In the genomic region with DNA sequence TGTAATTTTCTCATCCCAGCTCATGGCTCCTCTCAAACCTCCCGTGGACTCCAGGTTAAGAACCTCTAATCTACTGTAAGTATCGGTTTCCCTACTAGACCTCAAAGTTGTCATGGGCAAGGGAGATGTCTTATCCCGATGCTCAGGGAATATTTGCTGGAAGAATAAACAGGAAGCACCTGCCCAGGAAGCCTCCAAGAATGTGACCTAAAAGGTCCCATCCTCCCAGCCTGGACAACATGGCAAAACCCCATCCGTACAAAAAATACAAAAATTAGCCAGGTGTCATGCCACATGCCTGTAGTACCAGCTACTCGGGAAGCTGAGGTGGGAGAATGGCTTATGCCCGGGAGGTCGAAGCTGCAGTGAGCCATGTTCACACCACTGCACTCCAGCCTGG, we compare ENCODE assay signal across 20 cellular contexts.
DNase-seq lines count a peak whose midpoint lies in the region; ATAC-seq, FAIRE-seq and TF ChIP-seq lines count a peak whose summit lies in the region.
"Had no signal": no experiment of that assay in that cellular context is flagged by ENCODE, and none has a peak within 500 bp of the region (broad histone marks: within the 10 kb centered on the region; RNA-seq: fewer than 3 reads in every experiment).

No MANE protein-coding gene starts in this region.

- H3K4me3 Mint-ChIP-seq in CD8-positive, alpha-beta T cell = no peak overlapping the region
- H3K4me3 Mint-ChIP-seq: brain; dendritic cell treated with granulocyte-macrophage colony-stimulating factor and Interleukin-4, amounts not matched to agents 40 ng/mL and 50 ng/mL, for 4 days had no signal

- H3K79me2 ChIP-seq in endothelial cell of umbilical vein (ENCODE audit: control insufficient read depth, insufficient read depth, low read length) = peaks cover 69% of the 10 kb centered on the region

- no peak for DNase-seq in CD8-positive, alpha-beta T cell
- DNase-seq in RWPE1 (ENCODE audit: low spot score) (no peak), endothelial cell of umbilical vein (ENCODE audit: low read depth, low spot score) (peak; percentile 86), spleen (no peak), HTR-8/SVneo (ENCODE audit: insufficient read length, low spot score) (no peak), hippocampal formation (lab: John Stamatoyannopoulos, UW) (no peak), 8988T (no peak)
- DNase-seq: activated CD4-positive, alpha-beta T cell treated with anti-CD3 and anti-CD28 coated beads for 48 hours; activated CD8-positive, alpha-beta memory T cell treated with anti-CD3 and anti-CD28 coated beads, Interleukin-2, amount 50 U/mL, for 4 hours; activated naive CD4-positive, alpha-beta T cell treated with Interleukin-2 at 50 U/mL for 16 hours; AML-193; EL; foreskin keratinocyte; Kasumi-1; kidney; NCI-H1092; NCI-H524; SW 1271 had no signal

- H3K9me3 ChIP-seq in CD8-positive, alpha-beta T cell (ENCODE audit: low read length) = no peaks in the 10 kb centered on the region
- H3K9me3 ChIP-seq in endothelial cell of umbilical vein (replicated peaks; ENCODE audit: control insufficient read depth, insufficient read depth, low read length) (no peaks in the 10 kb centered on the region), spleen (no peaks in the 10 kb centered on the region)

- no peaks in the 10 kb centered on the region for H3K4me1 ChIP-seq in CD8-positive, alpha-beta T cell (ENCODE audit: insufficient read depth, low read length)
- peaks cover 25% of the 10 kb centered on the region for H3K4me1 ChIP-seq in endothelial cell of umbilical vein (ENCODE audit: control insufficient read depth, extremely low read depth, insufficient read depth, low read length)
- H3K4me1 ChIP-seq in spleen = peaks cover 0 to 61% (median 14%) of the 10 kb centered on the region in 6 donors
- H3K4me1 ChIP-seq: foreskin keratinocyte had no signal

- H2AFZ ChIP-seq in endothelial cell of umbilical vein (ENCODE audit: low read depth, low read length) = no peak overlapping the region

- peaks cover 3% of the 10 kb centered on the region for H3K4me1 Mint-ChIP-seq in CD8-positive, alpha-beta T cell (ENCODE audit: low read depth)
- H3K4me1 Mint-ChIP-seq: brain had no signal

- no peak overlapping the region for H3K27ac ChIP-seq in CD8-positive, alpha-beta T cell (ENCODE audit: low read depth, low read length)
- H3K27ac ChIP-seq in RWPE1 (peak overlapping the region; percentile 100), endothelial cell of umbilical vein (ENCODE audit: insufficient read depth, low read depth, low read length) (peak overlapping the region; percentile 65), spleen (peak overlapping the region in 5 of 8 donors; percentile 46 to 97 (median 60))
- H3K27ac ChIP-seq: foreskin keratinocyte had no signal

- TF ChIP-seq POLR2A in endothelial cell of umbilical vein (IDR thresholded peaks at IDR 0.05; ENCODE audit: low read depth, low read length) = no peak
- no peak for TF ChIP-seq POLR2A in spleen (IDR thresholded peaks at IDR 0.05)

- peak overlapping the region; percentile 3 for H3K27ac Mint-ChIP-seq in CD8-positive, alpha-beta T cell
- H3K27ac Mint-ChIP-seq: brain; dendritic cell treated with granulocyte-macrophage colony-stimulating factor and Interleukin-4, amounts not matched to agents 40 ng/mL and 50 ng/mL, for 4 days had no signal

- 69 to 80% (median 76%) methylated on average over 7 of the region's 7 CpGs for WGBS in spleen, 5 donors

- TF ChIP-seq CTCF in CD8-positive, alpha-beta T cell (IDR thresholded peaks at IDR 0.05) = no peak
- no peak for TF ChIP-seq CTCF in RWPE1 (conservative IDR thresholded peaks at IDR 0.05; ENCODE audit: low read depth)
- TF ChIP-seq CTCF in endothelial cell of umbilical vein (IDR thresholded peaks at IDR 0.05; ENCODE audit: extremely low read depth in 1 of 2, insufficient read depth in 1 of 2, low read depth in 1 of 2, low read length in 2 of 2) = no peak
- TF ChIP-seq CTCF in spleen (IDR thresholded peaks at IDR 0.05 in 8 of 11, conservative IDR thresholded peaks at IDR 0.05 in 3 of 11) = no peak

- no peaks in the 10 kb centered on the region for H3K9me1 ChIP-seq in endothelial cell of umbilical vein (replicated peaks; ENCODE audit: control insufficient read depth, extremely low read depth, insufficient read depth, low read length)

- H3K27me3 Mint-ChIP-seq in CD8-positive, alpha-beta T cell (ENCODE audit: low read depth) = no peaks in the 10 kb centered on the region
- H3K27me3 Mint-ChIP-seq: brain; dendritic cell treated with granulocyte-macrophage colony-stimulating factor and Interleukin-4, amounts not matched to agents 40 ng/mL and 50 ng/mL, for 4 days had no signal

- H3K36me3 ChIP-seq in CD8-positive, alpha-beta T cell (ENCODE audit: insufficient read depth, low read length) = peaks cover 85% of the 10 kb centered on the region
- H3K36me3 ChIP-seq in endothelial cell of umbilical vein (ENCODE audit: control insufficient read depth in 2 of 2, extremely low read depth in 1 of 2, insufficient read depth in 2 of 2, low read length in 2 of 2) (peaks cover 64 to 65% of the 10 kb centered on the region in 2 experiments), spleen (peaks cover 23 to 100% (median 96%) of the 10 kb centered on the region in 6 donors)

- H3K36me3 Mint-ChIP-seq in CD8-positive, alpha-beta T cell = peaks cover 88% of the 10 kb centered on the region

- ATAC-seq in CD8-positive, alpha-beta T cell = no peak
- ATAC-seq: foreskin keratinocyte had no signal

- FAIRE-seq in endothelial cell of umbilical vein (lab: Jason Lieb, UNC) = peak; percentile 62
- FAIRE-seq in HTR-8/SVneo (lab: Jason Lieb, UNC) = no peak
- FAIRE-seq: kidney had no signal

- H3K9me3 Mint-ChIP-seq in CD8-positive, alpha-beta T cell = no peaks in the 10 kb centered on the region
- H3K9me3 Mint-ChIP-seq: brain; dendritic cell treated with granulocyte-macrophage colony-stimulating factor and Interleukin-4, amounts not matched to agents 40 ng/mL and 50 ng/mL, for 4 days had no signal

- POLR2A ChIA-PET in CD8-positive, alpha-beta T cell (lab: Charles Lee) = interaction anchor here (0.6 kb wide), 1 partner anchor 18 kb away, joined by 3 read pairs; no protein-coding TSS in a partner anchor
- POLR2A ChIA-PET in RWPE1 (lab: Yijun Ruan, JAX; ENCODE audit: low non-redundant PET) (interaction anchor here (0.6 kb wide), 1 partner anchor 70 kb away, joined by 4 read pairs; no protein-coding TSS in a partner anchor), endothelial cell of umbilical vein (lab: Charles Lee) (interaction anchor here (1.2 to 1.6 kb wide), 2 partner anchors 13 to 155 kb away, joined by 3 to 4 read pairs; no protein-coding TSS in a partner anchor)

- peaks cover under 1% of the 10 kb centered on the region for H4K20me1 ChIP-seq in endothelial cell of umbilical vein (replicated peaks; ENCODE audit: control insufficient read depth, extremely low read depth, insufficient read depth, low read length)

- intact Hi-C loops in CD8-positive, alpha-beta T cell (cut with DNase I, micrococcal nuclease) = no loop called here
- intact Hi-C loops in endothelial cell of umbilical vein (cut with micrococcal nuclease) = loop anchor here (1.0 kb wide), 1 partner anchor 14 kb away; no protein-coding TSS in a partner anchor
- intact Hi-C loops in spleen (cut with DNase I; ENCODE audit: low total_unique reads) = no loop called here

- CTCF ChIA-PET in CD8-positive, alpha-beta T cell (lab: Charles Lee) = interaction anchor here (1.0 to 7.2 kb wide), 6 partner anchors 13 to 173 kb away, joined by 3 to 76 read pairs (median 8); a partner anchor contains a TSS
- CTCF ChIA-PET in RWPE1 (lab: Yijun Ruan, JAX) = interaction anchor here (0.7 kb wide), 1 partner anchor 15 kb away, joined by 3 read pairs; no protein-coding TSS in a partner anchor
- CTCF ChIA-PET in endothelial cell of umbilical vein (lab: Charles Lee) = interaction anchor here (1.1 to 2.7 kb wide), 4 partner anchors 14 to 172 kb away, joined by 3 to 23 read pairs (median 4); no protein-coding TSS in a partner anchor

- H3K9ac ChIP-seq in endothelial cell of umbilical vein (replicated peaks; ENCODE audit: extremely low read depth, insufficient read depth, low read length) = peak overlapping the region; percentile 35

- no peak overlapping the region for H3K4me3 ChIP-seq in CD8-positive, alpha-beta T cell (ENCODE audit: low read depth, low read length)
- H3K4me3 ChIP-seq in endothelial cell of umbilical vein (replicated peaks in 1 of 3; ENCODE audit: insufficient read depth in 1 of 3, low read depth in 1 of 3, low read length in 3 of 3) = no peak overlapping the region
- H3K4me3 ChIP-seq in spleen = no peak overlapping the region

- H3K4me2 ChIP-seq in endothelial cell of umbilical vein (ENCODE audit: insufficient read depth, low read length) = no peak overlapping the region

- dilution Hi-C loops in endothelial cell of umbilical vein (cut with MboI; ENCODE audit: extremely low pct_ligation_motif_present, low sequenced_read_pairs) = no loop called here

- no TSS peak for BruUV-seq in endothelial cell of umbilical vein (replicated peaks; lab: Mats Ljungman, UMichigan)

- no peaks in the 10 kb centered on the region for H3K27me3 ChIP-seq in CD8-positive, alpha-beta T cell (ENCODE audit: insufficient read depth, low read length)
- no peaks in the 10 kb centered on the region for H3K27me3 ChIP-seq in endothelial cell of umbilical vein (ENCODE audit: control insufficient read depth in 2 of 2, insufficient read depth in 2 of 2, low read length in 2 of 2)
- no peaks in the 10 kb centered on the region for H3K27me3 ChIP-seq in spleen (replicated peaks in 1 of 7)
- H3K27me3 ChIP-seq: foreskin keratinocyte had no signal

TF ChIP-seq in endothelial cell of umbilical vein, 7 proteins besides CTCF, POLR2A, EP300 and RAD21:
- no peak for TF ChIP-seq GATA2 (IDR thresholded peaks at IDR 0.05; ENCODE audit: insufficient read depth, insufficient read length, low read depth, low read length)
- peak; percentile 62 for TF ChIP-seq POLR2AphosphoS5 (IDR thresholded peaks at IDR 0.05; ENCODE audit: insufficient read depth, low read depth, low read length)
TF ChIP-seq in endothelial cell of umbilical vein: peak in this region for 1.
